ENCODE assay signal across 8 cellular contexts in genomic region chr2:84969511-84970265, GRCh38. TPM values are rescaled to one million over a fixed set of nuclear protein-coding genes. Genes with fewer than 3 reads are reported as not detected.
A peak's percentile ranks its signal among the peaks of the same experiment; 100 is the strongest.
DNase-seq lines count a peak whose midpoint lies in the region; ATAC-seq and TF ChIP-seq lines count a peak whose summit lies in the region.

No MANE protein-coding gene starts in this region.

- intact Hi-C loops in lower lobe of right lung (cut with DNase I) (no loop called here), thyroid gland (cut with DNase I) (no loop called here), posterior vena cava (cut with DNase I) (loop anchor here (2.0 to 10.0 kb wide), 3 partner anchors 19 to 1068 kb away; no protein-coding TSS in a partner anchor)

- 4 to 5% methylated on average over 11 of the region's 11 CpGs for WGBS in thyroid gland, 2 donors

- H3K4me3 ChIP-seq in cardiac fibroblast (replicated peaks in 1 of 2; ENCODE audit: low read depth in 2 of 2, low read length in 2 of 2) (peak overlapping the region; percentile 79 to 82), lower lobe of right lung (peak overlapping the region; percentile 83), thyroid gland (replicated peaks in 1 of 3) (peak overlapping the region; percentile 49 to 76 (median 70))

- H3K27me3 ChIP-seq in lower lobe of right lung (ENCODE audit: low read depth) (no peaks in the 10 kb centered on the region), thyroid gland (no peaks in the 10 kb centered on the region)

- H3K27ac ChIP-seq in RWPE1 = peak overlapping the region; percentile 98
- H3K27ac ChIP-seq in lower lobe of right lung = peak overlapping the region; percentile 96
- peak overlapping the region; percentile 94 to 97 (median 96) for H3K27ac ChIP-seq in thyroid gland

- DNase-seq in activated T-cell treated with anti-CD3 and anti-CD28 coated beads for 24 hours (ENCODE audit: low read depth) (peak; percentile 11), activated T-cell treated with anti-CD3 and anti-CD28 coated beads for 4 hours (no peak), RWPE1 (ENCODE audit: low spot score) (no peak), cardiac fibroblast (ENCODE audit: low read depth in 2 of 2) (peak; percentile 36 to 49), lower lobe of right lung (no peak), thyroid gland (peak; percentile 8 to 15), posterior vena cava (ENCODE audit: low spot score) (no peak)

- TF ChIP-seq POLR2A in thyroid gland (IDR thresholded peaks at IDR 0.05) = no peak

- H3K4me1 ChIP-seq in lower lobe of right lung (peaks cover 50% of the 10 kb centered on the region), thyroid gland (peaks cover 31 to 34% of the 10 kb centered on the region in 2 donors)

- ATAC-seq in lower lobe of right lung (no peak), HG02885 (IDR thresholded peaks at IDR 0.05; ENCODE audit: poor library complexity, unreplicated experiment) (no peak)

- H3K36me3 ChIP-seq in lower lobe of right lung (no peaks in the 10 kb centered on the region), thyroid gland (no peaks in the 10 kb centered on the region)

- POLR2A ChIA-PET in RWPE1 (lab: Yijun Ruan, JAX; ENCODE audit: low non-redundant PET) = interaction anchor here (1.5 kb wide), 1 partner anchor 10 kb away, joined by 5 read pairs; no protein-coding TSS in a partner anchor

- TF ChIP-seq CTCF in RWPE1 (conservative IDR thresholded peaks at IDR 0.05; ENCODE audit: low read depth) (no peak), cardiac fibroblast (IDR thresholded peaks at IDR 0.05; ENCODE audit: low read depth, low read length) (no peak), lower lobe of right lung (IDR thresholded peaks at IDR 0.05) (no peak), thyroid gland (IDR thresholded peaks at IDR 0.05) (no peak)

- H3K9me3 ChIP-seq in lower lobe of right lung = no peaks in the 10 kb centered on the region
- no peaks in the 10 kb centered on the region for H3K9me3 ChIP-seq in thyroid gland

- CTCF ChIA-PET in RWPE1 (lab: Yijun Ruan, JAX) = interaction anchor here (0.7 to 1.8 kb wide), 3 partner anchors 23 to 197 kb away, joined by 3 to 5 read pairs (median 3); no protein-coding TSS in a partner anchor

RNA-seq across cellular contexts. Expression of gene KCMF1, which starts 1.3 kb away (rescaled TPM):
- 64.2 TPM for total RNA-seq in lower lobe of right lung
- 10 to 100 TPM; 39.6 to 44.5 (median 41.3) TPM for total RNA-seq in thyroid gland
- total RNA-seq in posterior vena cava = 10 to 100 TPM; 56.9 to 73.4 TPM

Comparison
In these comparisons a context has a peak if more than half of its experiments do, and no peak if none do; other contexts are left out.
1. DNase-seq: peak in activated T-cell treated with anti-CD3 and anti-CD28 coated beads for 24 hours (single experiment), cardiac fibroblast (2 of 2) and thyroid gland (2 of 2); none in activated T-cell treated with anti-CD3 and anti-CD28 coated beads for 4 hours (single experiment), RWPE1 (single experiment), lower lobe of right lung (single experiment) and posterior vena cava (single experiment).
2. intact Hi-C loops: an anchor here in posterior vena cava (2.0 to 10.0 kb wide); none called in lower lobe of right lung and thyroid gland.
3. Peak in every context shown above with its lines, with median percentiles within 50 percentile points of each other: H3K27ac ChIP-seq and H3K4me3 ChIP-seq.